18 cellular contexts compared by ENCODE assay signal in genomic region chr5:157323107-157323706, GRCh38. TPM values are rescaled to one million over a fixed set of nuclear protein-coding genes. Genes with fewer than 3 reads are reported as not detected.
DNase-seq lines count a peak whose midpoint lies in the region; ATAC-seq, FAIRE-seq and TF ChIP-seq lines count a peak whose summit lies in the region.
"Had no signal": no experiment of that assay in that cellular context is flagged by ENCODE, and none has a peak within 500 bp of the region (broad histone marks: within the 10 kb centered on the region; RNA-seq: fewer than 3 reads in every experiment).

No MANE protein-coding gene starts in this region.

- no peak for FAIRE-seq in endothelial cell of umbilical vein (lab: Jason Lieb, UNC)
- FAIRE-seq: GM12892 had no signal

- no peak overlapping the region for H3K4me3 Mint-ChIP-seq in stimulated activated effector memory CD8-positive, alpha-beta T cell treated with anti-CD3 and anti-CD28 coated beads, Interleukin-12 subunit alpha, Interleukin-12 subunit beta, amount 100 ng/mL, for 72 hours

- H4K20me1 ChIP-seq in MM.1S (ENCODE audit: insufficient read depth, low read length) (no peaks in the 10 kb centered on the region), endothelial cell of umbilical vein (replicated peaks; ENCODE audit: control insufficient read depth, extremely low read depth, insufficient read depth, low read length) (no peaks in the 10 kb centered on the region)
- H4K20me1 ChIP-seq: BLaER1 treated with 17β-estradiol and CSF1 and Interleukin-3, amounts not matched to agents 10 nM and 100 nM had no signal

- POLR2A ChIA-PET in endothelial cell of umbilical vein (lab: Charles Lee): no interaction called here

- no peak overlapping the region for H3K4me2 ChIP-seq in MM.1S (ENCODE audit: low read depth, low read length)
- H3K4me2 ChIP-seq in endothelial cell of umbilical vein (ENCODE audit: insufficient read depth, low read length): no peak overlapping the region
- H3K4me2 ChIP-seq: BLaER1 treated with 17β-estradiol and CSF1 and Interleukin-3, amounts not matched to agents 10 nM and 100 nM had no signal

- no peaks in the 10 kb centered on the region for H3K79me2 ChIP-seq in MM.1S (ENCODE audit: low read length)
- H3K79me2 ChIP-seq in endothelial cell of umbilical vein (ENCODE audit: control insufficient read depth, insufficient read depth, low read length): no peaks in the 10 kb centered on the region

- peaks cover 100% of the 10 kb centered on the region for H3K36me3 Mint-ChIP-seq in stimulated activated effector memory CD8-positive, alpha-beta T cell treated with anti-CD3 and anti-CD28 coated beads, Interleukin-12 subunit alpha, Interleukin-12 subunit beta, amount 100 ng/mL, for 72 hours

- H3K27ac ChIP-seq in cardiac muscle cell (no peak overlapping the region), MM.1S (ENCODE audit: low read length) (no peak overlapping the region), endothelial cell of umbilical vein (ENCODE audit: insufficient read depth, low read depth, low read length) (no peak overlapping the region)
- H3K27ac ChIP-seq: tibial nerve had no signal

- peaks cover 11% of the 10 kb centered on the region for H3K4me1 ChIP-seq in cardiac muscle cell (ENCODE audit: low read depth)
- no peaks in the 10 kb centered on the region for H3K4me1 ChIP-seq in MM.1S (ENCODE audit: low read length)
- no peaks in the 10 kb centered on the region for H3K4me1 ChIP-seq in endothelial cell of umbilical vein (ENCODE audit: control insufficient read depth, extremely low read depth, insufficient read depth, low read length)

- H3K9ac ChIP-seq in MM.1S (ENCODE audit: low read length): no peak overlapping the region
- no peak overlapping the region for H3K9ac ChIP-seq in endothelial cell of umbilical vein (replicated peaks; ENCODE audit: extremely low read depth, insufficient read depth, low read length)
- H3K9ac ChIP-seq: BLaER1 treated with 17β-estradiol and CSF1 and Interleukin-3, amounts not matched to agents 10 nM and 100 nM had no signal

- dilution Hi-C loops in endothelial cell of umbilical vein (cut with MboI; ENCODE audit: extremely low pct_ligation_motif_present, low sequenced_read_pairs): no loop called here

- H3K36me3 ChIP-seq in cardiac muscle cell (peaks cover 63% of the 10 kb centered on the region), MM.1S (replicated peaks; ENCODE audit: insufficient read depth, low read length) (0 out of 2 replicates have a peak, but pooled peaks cover 3% of the 10 kb centered on the region), endothelial cell of umbilical vein (ENCODE audit: control insufficient read depth in 2 of 2, extremely low read depth in 1 of 2, insufficient read depth in 2 of 2, low read length in 2 of 2) (no peaks in the 10 kb centered on the region)

- no peaks in the 10 kb centered on the region for H3K9me3 ChIP-seq in cardiac muscle cell (ENCODE audit: low read depth)
- H3K9me3 ChIP-seq in MM.1S (replicated peaks; ENCODE audit: insufficient read depth, low read length): no peaks in the 10 kb centered on the region
- H3K9me3 ChIP-seq in endothelial cell of umbilical vein (replicated peaks; ENCODE audit: control insufficient read depth, insufficient read depth, low read length): no peaks in the 10 kb centered on the region
- H3K9me3 ChIP-seq: tibial nerve had no signal

- H3F3A ChIP-seq in MM.1S (ENCODE audit: insufficient read depth, low read length): peaks cover 9% of the 10 kb centered on the region; the same call in 1 of the 2 replicates

- peak overlapping the region; percentile 77 for H3K27ac Mint-ChIP-seq in stimulated activated effector memory CD8-positive, alpha-beta T cell treated with anti-CD3 and anti-CD28 coated beads, Interleukin-12 subunit alpha, Interleukin-12 subunit beta, amount 100 ng/mL, for 72 hours

- no peak for ATAC-seq in left cardiac atrium
- no peak for ATAC-seq in stimulated activated effector memory CD8-positive, alpha-beta T cell treated with anti-CD3 and anti-CD28 coated beads, Interleukin-12 subunit alpha, Interleukin-12 subunit beta, amount 100 ng/mL, for 72 hours
- ATAC-seq in GM21447 (IDR thresholded peaks at IDR 0.05; ENCODE audit: unreplicated experiment): no peak
- ATAC-seq: right cardiac atrium had no signal

- CTCF ChIA-PET in endothelial cell of umbilical vein (lab: Charles Lee): interaction anchor here (0.9 to 1.4 kb wide), 2 partner anchors 20 to 61 kb away, joined by 3 read pairs; no protein-coding TSS in a partner anchor

- no peaks in the 10 kb centered on the region for H3K9me3 Mint-ChIP-seq in stimulated activated effector memory CD8-positive, alpha-beta T cell treated with anti-CD3 and anti-CD28 coated beads, Interleukin-12 subunit alpha, Interleukin-12 subunit beta, amount 100 ng/mL, for 72 hours

- H3K9me1 ChIP-seq in endothelial cell of umbilical vein (replicated peaks; ENCODE audit: control insufficient read depth, extremely low read depth, insufficient read depth, low read length): no peaks in the 10 kb centered on the region

- H3K27me3 ChIP-seq in cardiac muscle cell (no peaks in the 10 kb centered on the region), MM.1S (replicated peaks; ENCODE audit: insufficient read depth, low read length) (no peaks in the 10 kb centered on the region), endothelial cell of umbilical vein (ENCODE audit: control insufficient read depth in 2 of 2, insufficient read depth in 2 of 2, low read length in 2 of 2) (no peaks in the 10 kb centered on the region)
- H3K27me3 ChIP-seq: BLaER1 treated with 17β-estradiol and CSF1 and Interleukin-3, amounts not matched to agents 10 nM and 100 nM; tibial nerve had no signal

- intact Hi-C loops in left cardiac atrium (cut with DNase I): no loop called here
- intact Hi-C loops in endothelial cell of umbilical vein (cut with micrococcal nuclease): no loop called here

- TF ChIP-seq CTCF in cardiac muscle cell (IDR thresholded peaks at IDR 0.05; ENCODE audit: low read depth, low read length) (peak; percentile 17), MM.1S (IDR thresholded peaks at IDR 0.05; ENCODE audit: low read length) (peak; percentile 43), endothelial cell of umbilical vein (IDR thresholded peaks at IDR 0.05; ENCODE audit: extremely low read depth in 1 of 2, insufficient read depth in 1 of 2, low read depth in 1 of 2, low read length in 2 of 2) (peak; percentile 19 to 27)

- H3K4me3 ChIP-seq in cardiac muscle cell (no peak overlapping the region), MM.1S (ENCODE audit: low read length) (no peak overlapping the region), endothelial cell of umbilical vein (replicated peaks in 1 of 3; ENCODE audit: insufficient read depth in 1 of 3, low read depth in 1 of 3, low read length in 3 of 3) (no peak overlapping the region)
- H3K4me3 ChIP-seq: BLaER1 treated with 17β-estradiol and CSF1 and Interleukin-3, amounts not matched to agents 10 nM and 100 nM; tibial nerve had no signal

- no TSS peak for BruUV-seq in endothelial cell of umbilical vein (replicated peaks; lab: Mats Ljungman, UMichigan)

- TF ChIP-seq POLR2A in endothelial cell of umbilical vein (IDR thresholded peaks at IDR 0.05; ENCODE audit: low read depth, low read length): no peak

- DNase-seq in cardiac muscle cell (ENCODE audit: low read depth in 1 of 2, low spot score in 1 of 2) (no peak), left cardiac atrium (no peak), MM.1S (no peak), endothelial cell of umbilical vein (ENCODE audit: low read depth, low spot score) (no peak), KG1 (lab: John Stamatoyannopoulos, UW) (no peak), NCI-H748 (lab: John Stamatoyannopoulos, UW; ENCODE audit: unreplicated experiment) (no peak)
- DNase-seq in stimulated activated effector memory CD8-positive, alpha-beta T cell treated with anti-CD3 and anti-CD28 coated beads, Interleukin-12 subunit alpha, Interleukin-12 subunit beta, amount 100 ng/mL, for 72 hours (ENCODE audit: low spot score in 2 of 2): no peak
- DNase-seq: activated CD4-positive, CD25-positive, alpha-beta regulatory T cell; activated gamma-delta T cell; cortex of kidney; head of caudate nucleus; midbrain; right cardiac atrium; SIG-M5 had no signal

- H2AFZ ChIP-seq in MM.1S (ENCODE audit: low read length) (no peak overlapping the region), endothelial cell of umbilical vein (ENCODE audit: low read depth, low read length) (no peak overlapping the region)

- peaks cover 4% of the 10 kb centered on the region for H3K4me1 Mint-ChIP-seq in stimulated activated effector memory CD8-positive, alpha-beta T cell treated with anti-CD3 and anti-CD28 coated beads, Interleukin-12 subunit alpha, Interleukin-12 subunit beta, amount 100 ng/mL, for 72 hours

- H3K9me2 ChIP-seq in MM.1S (replicated peaks; ENCODE audit: insufficient read depth, low read length): no peaks in the 10 kb centered on the region

TF ChIP-seq in endothelial cell of umbilical vein, 7 proteins besides CTCF, POLR2A, EP300 and RAD21:
- TF ChIP-seq GATA2 (IDR thresholded peaks at IDR 0.05; ENCODE audit: insufficient read depth, insufficient read length, low read depth, low read length): no peak
- no peak for TF ChIP-seq MAX (IDR thresholded peaks at IDR 0.05; ENCODE audit: insufficient read depth, insufficient read length)
- no peak for TF ChIP-seq POLR2AphosphoS5 (IDR thresholded peaks at IDR 0.05; ENCODE audit: insufficient read depth, low read depth, low read length)
- TF ChIP-seq MYC (IDR thresholded peaks at IDR 0.05; ENCODE audit: low read depth, low read length): no peak
- no peak for TF ChIP-seq JUN (IDR thresholded peaks at IDR 0.05; ENCODE audit: borderline replicate concordance, insufficient read depth, insufficient read length, low read depth)
- TF ChIP-seq EZH2 (IDR thresholded peaks at IDR 0.05; ENCODE audit: borderline replicate concordance, low read depth, low read length, severe bottlenecking): no peak
- TF ChIP-seq FOS (IDR thresholded peaks at IDR 0.05; ENCODE audit: borderline replicate concordance, insufficient read depth, low read length): no peak
TF ChIP-seq in endothelial cell of umbilical vein: peak in this region for 0.

RNA-seq across cellular contexts. Expression of gene CYFIP2, which starts 57.3 kb away (rescaled TPM):
- total RNA-seq in cardiac muscle cell (228 and 299 TPM in 2 replicates), left cardiac atrium (10 to 100 TPM; 18.1 to 27.6 TPM), endothelial cell of umbilical vein (22.2 and 22.4 TPM in 2 replicates)
- polyA plus RNA-seq in cardiac muscle cell (126 and 171 TPM in 2 replicates), endothelial cell of umbilical vein (9.1 and 9.2 TPM in 2 replicates)
- 7.0 and 9.2 TPM in 2 replicates for polyA plus RNA-seq in endothelial cell of umbilical vein (2011; cell fraction: cytosol; rRNA removed)
- polyA plus RNA-seq in endothelial cell of umbilical vein (2011; cell fraction: nucleus; rRNA removed): 15.0 and 19.2 TPM in 2 replicates
- polyA plus RNA-seq in endothelial cell of umbilical vein (2012): 15.9 and 22.9 TPM in 2 replicates
- 19.2 and 20.7 TPM in 2 replicates for polyA minus RNA-seq in endothelial cell of umbilical vein
- polyA minus RNA-seq in endothelial cell of umbilical vein (2011; cell fraction: cytosol; rRNA and poly(A)+ RNA removed): 4.2 TPM
- 18.1 and 23.1 TPM in 2 replicates for polyA minus RNA-seq in endothelial cell of umbilical vein (2011; cell fraction: nucleus; rRNA and poly(A)+ RNA removed)
